ENCODE assay signal across 11 cellular contexts in the genomic region with DNA sequence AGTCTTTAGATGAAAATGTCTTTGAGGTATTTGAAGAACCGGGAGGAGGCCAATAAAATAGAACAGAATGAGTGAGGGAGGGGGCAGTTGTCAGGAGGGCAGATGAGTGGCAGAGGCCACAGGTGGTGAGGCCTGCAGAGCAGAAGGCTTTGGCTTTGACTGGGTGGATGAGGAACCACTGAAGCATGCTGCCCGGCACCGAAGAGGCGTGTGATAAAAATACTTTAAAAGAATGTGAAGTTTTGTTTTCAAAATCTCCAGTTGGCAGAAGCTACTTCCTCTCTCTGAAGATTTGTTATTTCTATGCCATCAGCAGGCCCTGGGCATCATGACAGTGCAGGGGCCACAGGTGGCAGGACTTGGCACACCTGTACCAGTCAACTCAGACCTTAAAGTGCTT. TPM values are rescaled to one million over a fixed set of nuclear protein-coding genes. Genes with fewer than 3 reads are reported as not detected.
DNase-seq lines count a peak whose midpoint lies in the region; ATAC-seq, FAIRE-seq and TF ChIP-seq lines count a peak whose summit lies in the region.
"Had no signal": no experiment of that assay in that cellular context is flagged by ENCODE, and none has a peak within 500 bp of the region (broad histone marks: within the 10 kb centered on the region; RNA-seq: fewer than 3 reads in every experiment).

No MANE protein-coding gene starts in this region.

- H3K4me3 ChIP-seq in left lung = no peak overlapping the region
- no peak overlapping the region for H3K4me3 ChIP-seq in PC-9

- ATAC-seq in GM21576 (IDR thresholded peaks at IDR 0.05; ENCODE audit: unreplicated experiment) = peak; percentile 47
- peak; percentile 18 for ATAC-seq in left lung

- no peaks in the 10 kb centered on the region for H4K20me1 ChIP-seq in PC-9 (ENCODE audit: insufficient read depth)

- TF ChIP-seq POLR2A in GM12892 (IDR thresholded peaks at IDR 0.05; ENCODE audit: low read depth, low read length) = no peak

- no peaks in the 10 kb centered on the region; the same call in 1 of the 2 replicates for H3K9me2 ChIP-seq in PC-9 (ENCODE audit: insufficient read depth)

- no peaks in the 10 kb centered on the region for H3K36me3 ChIP-seq in left lung
- H3K36me3 ChIP-seq in PC-9 (ENCODE audit: low read depth) = no peaks in the 10 kb centered on the region

- H3K79me2 ChIP-seq in PC-9 (ENCODE audit: low read depth) = no peaks in the 10 kb centered on the region

- TF ChIP-seq CTCF in left lung (IDR thresholded peaks at IDR 0.05) = no peak
- no peak for TF ChIP-seq CTCF in PC-9 (conservative IDR thresholded peaks at IDR 0.05)

- intact Hi-C loops in left lung (cut with DNase I) = no loop called here
- intact Hi-C loops in PC-9 (cut with micrococcal nuclease; ENCODE audit: unreplicated experiment) = no loop called here

- H3K9me3 ChIP-seq in left lung = no peaks in the 10 kb centered on the region
- H3K9me3 ChIP-seq in PC-9 (ENCODE audit: insufficient read depth, low read depth) = no peaks in the 10 kb centered on the region

- BruUV-seq in PC-9 (replicated peaks; lab: Mats Ljungman, UMichigan) = no TSS peak

- DNase-seq in GM12892 (ENCODE audit: insufficient read length) (no peak), M059J (ENCODE audit: low read depth) (peak; percentile 60), left lung (no peak), NCI-H128 (lab: John Stamatoyannopoulos, UW; ENCODE audit: unreplicated experiment) (no peak), RKO (ENCODE audit: low spot score) (no peak), PC-9 (no peak), SKM-1 (lab: John Stamatoyannopoulos, UW; ENCODE audit: unreplicated experiment) (no peak)

- H3K27ac ChIP-seq in left lung = no peak overlapping the region
- no peak overlapping the region for H3K27ac ChIP-seq in PC-9

- peak; percentile 95 for FAIRE-seq in GM12892 (lab: Jason Lieb, UNC)
- FAIRE-seq: islet of Langerhans, TTC549 had no signal

- H2AFZ ChIP-seq in PC-9 = no peak overlapping the region

- H3K4me1 ChIP-seq in left lung = no peaks in the 10 kb centered on the region
- no peaks in the 10 kb centered on the region for H3K4me1 ChIP-seq in PC-9 (replicated peaks; ENCODE audit: insufficient read depth)

- POLR2A ChIA-PET in PC-9 (lab: Charles Lee; ENCODE audit: unreplicated experiment) = no interaction called here

- no peak overlapping the region for H3K4me2 ChIP-seq in PC-9

- H3K27me3 ChIP-seq in left lung (no peaks in the 10 kb centered on the region), PC-9 (ENCODE audit: insufficient read depth, low read depth) (peaks cover 38% of the 10 kb centered on the region)

- CTCF ChIA-PET in PC-9 (lab: Charles Lee) = no interaction called here

- H3F3A ChIP-seq in PC-9 (ENCODE audit: insufficient read depth, low read depth) = no peaks in the 10 kb centered on the region

RNA-seq across cellular contexts. Expression of gene MS4A12, which starts 6.3 kb away (rescaled TPM):
- not detected for polyA plus RNA-seq in GM12892 (2012; ENCODE audit: missing spikeins)
- 0.27 TPM in 1 of 2 replicates, not detected in the other for total RNA-seq in M059J (2014; rRNA removed; shearing (Covaris generic))
- total RNA-seq in left lung (not detected), PC-9 (2021) (not detected in 2 replicates)
- total RNA-seq: renal cortical epithelial cell had no signal

RNA-seq across cellular contexts. Expression of gene MS4A13, which starts 16.3 kb away (rescaled TPM):
- polyA plus RNA-seq in GM12892 (2012; ENCODE audit: missing spikeins) = not detected
- total RNA-seq in M059J (2014; rRNA removed; shearing (Covaris generic)) = not detected in 2 replicates
- total RNA-seq in left lung = not detected
- total RNA-seq in PC-9 (2021) = not detected in 2 replicates
- total RNA-seq: renal cortical epithelial cell had no signal

RNA-seq across cellular contexts. Expression of gene MS4A1, which starts 43.2 kb away (rescaled TPM):
- 400 TPM for polyA plus RNA-seq in GM12892 (2012; ENCODE audit: missing spikeins)
- total RNA-seq in M059J (2014; rRNA removed; shearing (Covaris generic)) = not detected in 2 replicates
- total RNA-seq in left lung (1 to 10 TPM in 1 of 2 donors, under 1 TPM in 1; 0.73 to 1.7 TPM), PC-9 (2021) (not detected in 2 replicates)
- total RNA-seq: renal cortical epithelial cell had no signal
